In the genomic region with DNA sequence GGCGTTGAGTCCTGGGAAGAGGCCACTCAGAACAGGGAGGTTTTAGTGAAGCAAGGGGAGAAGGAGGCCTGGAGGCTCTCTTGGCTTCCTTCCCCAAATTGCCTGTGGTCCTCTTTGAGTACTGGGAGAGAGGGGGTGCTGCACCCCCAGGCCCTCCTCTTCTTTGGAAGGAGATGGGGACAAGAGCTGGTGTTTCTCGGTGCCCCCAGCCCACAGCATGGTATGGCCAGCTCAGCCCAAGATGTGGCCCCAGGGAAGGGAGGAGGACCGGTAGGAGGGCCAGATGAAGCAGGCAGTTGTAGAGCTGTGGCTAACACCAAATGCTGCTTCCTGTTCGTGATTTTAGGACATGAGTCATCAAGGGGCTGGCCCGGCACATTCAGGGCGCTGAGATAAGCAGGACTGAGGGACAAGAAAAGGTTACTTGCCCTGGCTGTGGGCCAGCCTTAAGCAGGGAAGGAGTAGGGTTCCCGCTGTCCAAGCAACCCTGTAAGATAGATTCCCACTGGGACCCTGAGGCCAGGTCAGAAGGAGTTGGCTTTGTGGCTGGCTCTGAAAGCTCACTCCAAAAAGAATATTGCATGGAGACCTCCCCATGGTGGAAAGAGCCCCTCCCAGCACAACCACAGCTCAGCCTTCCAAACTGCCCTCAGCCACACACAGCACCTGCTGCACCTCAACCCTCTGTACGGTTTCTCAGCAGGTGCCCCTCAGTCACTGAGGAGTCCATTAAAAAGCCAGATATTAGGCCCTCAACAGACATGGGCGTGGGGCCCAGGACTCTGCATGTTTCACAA, we compare ENCODE assay signal across 8 cellular contexts.
DNase-seq lines count a peak whose midpoint lies in the region; ATAC-seq lines count a peak whose summit lies in the region.

No MANE protein-coding gene starts in this region.

- ATAC-seq in GM19328 (IDR thresholded peaks at IDR 0.05; ENCODE audit: unreplicated experiment) (peak; percentile 69), HG03457 (IDR thresholded peaks at IDR 0.05; ENCODE audit: unreplicated experiment) (peak; percentile 43)

- peak; percentile 42 for DNase-seq in T follicular helper cell (ENCODE audit: low read depth)
- DNase-seq in anterior cingulate cortex (lab: John Stamatoyannopoulos, UW): peak in 30 of 58 donors; percentile 14 to 56 (median 26)
- DNase-seq in iris pigment epithelial cell (ENCODE audit: low read depth): peak; percentile 87
- peak; percentile 63 to 65 for DNase-seq in stimulated activated CD4-positive, alpha-beta T cell treated with anti-CD3 and anti-CD28 coated beads, Interleukin-2, amount 100 ng/mL, for 48 hours
- DNase-seq in NCI-H2171 (lab: John Stamatoyannopoulos, UW): no peak

- H3K27me3 ChIP-seq in BLaER1 treated with 17β-estradiol and CSF1 and Interleukin-3, amounts not matched to agents 10 nM and 100 nM: no peaks in the 10 kb centered on the region

- H3K4me1 ChIP-seq in BLaER1 treated with 17β-estradiol and CSF1 and Interleukin-3, amounts not matched to agents 10 nM and 100 nM: peaks cover 86 to 99% (median 97%) of the 10 kb centered on the region in 10 experiments

- peaks cover 0 to 5% (median 0%) of the 10 kb centered on the region in 11 experiments; a peak in 5 of 22 replicates for H4K20me1 ChIP-seq in BLaER1 treated with 17β-estradiol and CSF1 and Interleukin-3, amounts not matched to agents 10 nM and 100 nM

- peak overlapping the region in 3 of 10 experiments; percentile 2 to 38 (median 11); a peak in 3 of 20 replicates for H3K4me3 ChIP-seq in BLaER1 treated with 17β-estradiol and CSF1 and Interleukin-3, amounts not matched to agents 10 nM and 100 nM

- peak overlapping the region; percentile 66 to 89 (median 79) for H3K27ac ChIP-seq in BLaER1 treated with 17β-estradiol and CSF1 and Interleukin-3, amounts not matched to agents 10 nM and 100 nM

- peak overlapping the region; percentile 43 to 78 (median 69); a peak in 20 of 22 replicates for H3K9ac ChIP-seq in BLaER1 treated with 17β-estradiol and CSF1 and Interleukin-3, amounts not matched to agents 10 nM and 100 nM

- peak overlapping the region; percentile 73 to 100 (median 89) for H3K4me2 ChIP-seq in BLaER1 treated with 17β-estradiol and CSF1 and Interleukin-3, amounts not matched to agents 10 nM and 100 nM

- H3K9me3 ChIP-seq in BLaER1 treated with 17β-estradiol and CSF1 and Interleukin-3, amounts not matched to agents 10 nM and 100 nM (replicated peaks in 1 of 11): no peaks in the 10 kb centered on the region

- H3K36me3 ChIP-seq in BLaER1 treated with 17β-estradiol and CSF1 and Interleukin-3, amounts not matched to agents 10 nM and 100 nM: no peaks in the 10 kb centered on the region
